In the genomic region with DNA sequence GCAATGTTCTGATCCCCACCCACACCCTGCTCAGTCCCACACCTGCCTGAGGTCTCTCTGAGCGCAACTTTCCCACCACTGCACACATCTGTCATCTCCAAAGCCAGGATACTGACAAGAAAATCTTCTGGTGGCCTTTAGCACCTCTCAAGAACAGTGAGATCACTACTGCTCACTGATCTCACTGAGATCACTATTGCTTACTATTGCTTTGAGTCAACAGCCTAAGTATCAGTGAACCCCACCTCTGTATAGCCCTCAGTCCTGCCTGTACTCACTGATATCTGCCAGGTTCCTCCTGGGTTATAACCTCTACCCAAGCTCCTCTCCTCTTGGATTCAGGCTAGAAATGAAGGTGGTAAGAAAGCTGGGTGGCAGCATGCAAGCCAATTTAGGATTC, we compare ENCODE assay signal across 16 cellular contexts. TPM values are rescaled to one million over a fixed set of nuclear protein-coding genes. Genes with fewer than 3 reads are reported as not detected.
A peak's percentile ranks its signal among the peaks of the same experiment; 100 is the strongest.
DNase-seq lines count a peak whose midpoint lies in the region; ATAC-seq and TF ChIP-seq lines count a peak whose summit lies in the region.
"Had no signal": no experiment of that assay in that cellular context is flagged by ENCODE, and none has a peak within 500 bp of the region (broad histone marks: within the 10 kb centered on the region; RNA-seq: fewer than 3 reads in every experiment).

No MANE protein-coding gene starts in this region.

- H3K9me3 ChIP-seq in T-helper 17 cell (ENCODE audit: control insufficient read depth, low read length, poor library complexity, severe bottlenecking), result no peaks in the 10 kb centered on the region
- H3K9me3 ChIP-seq: A549, tibial nerve had no signal

- POLR2A ChIA-PET in activated CD8-positive, alpha-beta T cell treated with anti-CD3 and anti-CD28 coated beads for 36 hours (lab: Charles Lee), result no interaction called here
- POLR2A ChIA-PET in activated CD8-positive, alpha-beta T cell treated with anti-CD3 and anti-CD28 coated beads, Interleukin-2, amount 10 ng/mL, durations not matched to agents 7 days and 5 days (lab: Charles Lee), result no interaction called here

- no peaks in the 10 kb centered on the region for H3K36me3 Mint-ChIP-seq in activated CD8-positive, alpha-beta T cell treated with anti-CD3 and anti-CD28 coated beads for 36 hours (ENCODE audit: low read depth)
- no peaks in the 10 kb centered on the region for H3K36me3 Mint-ChIP-seq in activated CD8-positive, alpha-beta T cell treated with anti-CD3 and anti-CD28 coated beads, Interleukin-2, amount 10 ng/mL, durations not matched to agents 7 days and 5 days (ENCODE audit: low read depth)
- H3K36me3 Mint-ChIP-seq in T-helper 17 cell (ENCODE audit: low read depth) (peaks cover 2% of the 10 kb centered on the region), chondrocyte (ENCODE audit: low read depth) (no peaks in the 10 kb centered on the region)
- H3K36me3 Mint-ChIP-seq: activated naive CD4-positive, alpha-beta T cell treated with anti-CD3 and anti-CD28 coated beads, Interleukin-2, amount 50 U/mL, for 24 hours; CD4-positive, CD25-positive, alpha-beta regulatory T cell; naive B cell had no signal

- no peak overlapping the region for H3K27ac Mint-ChIP-seq in activated CD8-positive, alpha-beta T cell treated with anti-CD3 and anti-CD28 coated beads for 36 hours
- no peak overlapping the region for H3K27ac Mint-ChIP-seq in activated CD8-positive, alpha-beta T cell treated with anti-CD3 and anti-CD28 coated beads, Interleukin-2, amount 10 ng/mL, durations not matched to agents 7 days and 5 days
- H3K27ac Mint-ChIP-seq in T-helper 17 cell, result no peak overlapping the region
- no peak overlapping the region for H3K27ac Mint-ChIP-seq in chondrocyte (ENCODE audit: unreplicated experiment)
- H3K27ac Mint-ChIP-seq: activated naive CD4-positive, alpha-beta T cell treated with anti-CD3 and anti-CD28 coated beads, Interleukin-2, amount 50 U/mL, for 24 hours; CD4-positive, CD25-positive, alpha-beta regulatory T cell had no signal

- no peak overlapping the region for H3K4me3 Mint-ChIP-seq in activated CD8-positive, alpha-beta T cell treated with anti-CD3 and anti-CD28 coated beads for 36 hours
- no peak overlapping the region for H3K4me3 Mint-ChIP-seq in activated CD8-positive, alpha-beta T cell treated with anti-CD3 and anti-CD28 coated beads, Interleukin-2, amount 10 ng/mL, durations not matched to agents 7 days and 5 days
- H3K4me3 Mint-ChIP-seq in T-helper 17 cell (no peak overlapping the region), chondrocyte (ENCODE audit: unreplicated experiment) (no peak overlapping the region)
- H3K4me3 Mint-ChIP-seq: activated naive CD4-positive, alpha-beta T cell treated with anti-CD3 and anti-CD28 coated beads, Interleukin-2, amount 50 U/mL, for 24 hours; CD4-positive, CD25-positive, alpha-beta regulatory T cell; naive B cell had no signal

- peaks cover 25% of the 10 kb centered on the region for H3K27me3 Mint-ChIP-seq in activated CD8-positive, alpha-beta T cell treated with anti-CD3 and anti-CD28 coated beads for 36 hours
- H3K27me3 Mint-ChIP-seq in activated CD8-positive, alpha-beta T cell treated with anti-CD3 and anti-CD28 coated beads, Interleukin-2, amount 10 ng/mL, durations not matched to agents 7 days and 5 days (ENCODE audit: low read depth), result peaks cover 32% of the 10 kb centered on the region
- H3K27me3 Mint-ChIP-seq in T-helper 17 cell, result peaks cover 70% of the 10 kb centered on the region
- peaks cover 3% of the 10 kb centered on the region for H3K27me3 Mint-ChIP-seq in chondrocyte (ENCODE audit: low read depth)

- peaks cover 2% of the 10 kb centered on the region for H3K4me1 Mint-ChIP-seq in activated CD8-positive, alpha-beta T cell treated with anti-CD3 and anti-CD28 coated beads for 36 hours (ENCODE audit: low read depth)
- peaks cover 2% of the 10 kb centered on the region for H3K4me1 Mint-ChIP-seq in activated CD8-positive, alpha-beta T cell treated with anti-CD3 and anti-CD28 coated beads, Interleukin-2, amount 10 ng/mL, durations not matched to agents 7 days and 5 days (ENCODE audit: low read depth)
- H3K4me1 Mint-ChIP-seq in T-helper 17 cell (peaks cover 2% of the 10 kb centered on the region), chondrocyte (ENCODE audit: low read depth) (peaks cover 8% of the 10 kb centered on the region)

- H3K9me3 Mint-ChIP-seq in activated CD8-positive, alpha-beta T cell treated with anti-CD3 and anti-CD28 coated beads for 36 hours, result no peaks in the 10 kb centered on the region
- no peaks in the 10 kb centered on the region for H3K9me3 Mint-ChIP-seq in activated CD8-positive, alpha-beta T cell treated with anti-CD3 and anti-CD28 coated beads, Interleukin-2, amount 10 ng/mL, durations not matched to agents 7 days and 5 days (ENCODE audit: insufficient read depth)
- H3K9me3 Mint-ChIP-seq in chondrocyte (ENCODE audit: low read depth), result no peaks in the 10 kb centered on the region
- H3K9me3 Mint-ChIP-seq: activated naive CD4-positive, alpha-beta T cell treated with anti-CD3 and anti-CD28 coated beads, Interleukin-2, amount 50 U/mL, for 24 hours; naive B cell had no signal

- CTCF ChIA-PET in activated CD8-positive, alpha-beta T cell treated with anti-CD3 and anti-CD28 coated beads for 36 hours (lab: Charles Lee), result interaction anchor here (1.3 to 1.7 kb wide), 2 partner anchors 11 to 206 kb away, joined by 4 to 8 read pairs; no protein-coding TSS in a partner anchor
- CTCF ChIA-PET in activated CD8-positive, alpha-beta T cell treated with anti-CD3 and anti-CD28 coated beads, Interleukin-2, amount 10 ng/mL, durations not matched to agents 7 days and 5 days (lab: Charles Lee), result no interaction called here

- ATAC-seq in activated CD8-positive, alpha-beta T cell treated with anti-CD3 and anti-CD28 coated beads for 36 hours, result peak; percentile 77
- no peak for ATAC-seq in activated CD8-positive, alpha-beta T cell treated with anti-CD3 and anti-CD28 coated beads, Interleukin-2, amount 10 ng/mL, durations not matched to agents 7 days and 5 days
- ATAC-seq in GM19468 (IDR thresholded peaks at IDR 0.05; ENCODE audit: extremely low read depth, unreplicated experiment) (peak; percentile 43), HG03558 (IDR thresholded peaks at IDR 0.05; ENCODE audit: extremely low read depth, unreplicated experiment) (peak; percentile 39), T-helper 17 cell (no peak)
- peak; percentile 60 for ATAC-seq in stimulated activated naive CD8-positive, alpha-beta T cell treated with anti-CD3 and anti-CD28 coated beads, Interleukin-15, Interleukin-2, amounts not matched to agents 100 U/mL and 50 U/mL, for 24 hours
- ATAC-seq: A549 had no signal

- DNase-seq in activated CD8-positive, alpha-beta T cell treated with anti-CD3 and anti-CD28 coated beads for 36 hours, result peak; percentile 12
- no peak for DNase-seq in activated CD8-positive, alpha-beta T cell treated with anti-CD3 and anti-CD28 coated beads, Interleukin-2, amount 10 ng/mL, durations not matched to agents 7 days and 5 days
- DNase-seq in stimulated activated naive CD8-positive, alpha-beta T cell treated with anti-CD3 and anti-CD28 coated beads, Interleukin-15, Interleukin-2, amounts not matched to agents 100 U/mL and 50 U/mL, for 24 hours, result no peak
- DNase-seq in T-helper 17 cell (no peak), occipital lobe (lab: John Stamatoyannopoulos, UW) (no peak), chondrocyte (ENCODE audit: low spot score) (no peak)
- DNase-seq: CD4-positive, CD25-positive, alpha-beta regulatory T cell; effector CD4-positive, alpha-beta T cell; naive B cell; NCI-H1105 treated with DMSO at 0.1 percent for 48 hours; NCI-H345 had no signal

- intact Hi-C loops in activated CD8-positive, alpha-beta T cell treated with anti-CD3 and anti-CD28 coated beads for 36 hours (cut with micrococcal nuclease), result no loop called here

- no peak for TF ChIP-seq CTCF in activated CD8-positive, alpha-beta T cell treated with anti-CD3 and anti-CD28 coated beads for 36 hours (IDR thresholded peaks at IDR 0.05)
- TF ChIP-seq CTCF in chondrocyte (IDR thresholded peaks at IDR 0.05), result no peak

RNA-seq across cellular contexts. Expression of gene TNFRSF21, which starts 6.3 kb away (rescaled TPM):
- 1 to 10 TPM; 2.3 to 2.5 TPM for total RNA-seq in activated CD8-positive, alpha-beta T cell treated with anti-CD3 and anti-CD28 coated beads for 36 hours
- total RNA-seq in activated CD8-positive, alpha-beta T cell treated with anti-CD3 and anti-CD28 coated beads, Interleukin-2, amount 10 ng/mL, durations not matched to agents 7 days and 5 days, result under 1 TPM; 0.16 to 0.23 TPM
- total RNA-seq in T-helper 17 cell, result under 1 TPM; 0.10 to 0.47 TPM
- total RNA-seq in occipital lobe, result 42.6 TPM
- total RNA-seq in chondrocyte, result 4.3 to 23.1 TPM (median 20.2 TPM) in 3 replicates

Comparison
In these comparisons a context has a peak if more than half of its experiments do, and no peak if none do; other contexts are left out.
1. ATAC-seq: peak in activated CD8-positive, alpha-beta T cell treated with anti-CD3 and anti-CD28 coated beads for 36 hours (single experiment), GM19468 (single experiment), HG03558 (single experiment) and stimulated activated naive CD8-positive, alpha-beta T cell treated with anti-CD3 and anti-CD28 coated beads, Interleukin-15, Interleukin-2, amounts not matched to agents 100 U/mL and 50 U/mL, for 24 hours (single experiment); none in activated CD8-positive, alpha-beta T cell treated with anti-CD3 and anti-CD28 coated beads, Interleukin-2, amount 10 ng/mL, durations not matched to agents 7 days and 5 days (single experiment) and T-helper 17 cell (single experiment).